14 cellular contexts compared by ENCODE assay signal in genomic region chr11:19666951-19667350, GRCh38. TPM values are rescaled to one million over a fixed set of nuclear protein-coding genes. Genes with fewer than 3 reads are reported as not detected.
DNase-seq lines count a peak whose midpoint lies in the region; ATAC-seq and TF ChIP-seq lines count a peak whose summit lies in the region.
"Had no signal": no experiment of that assay in that cellular context is flagged by ENCODE, and none has a peak within 500 bp of the region (broad histone marks: within the 10 kb centered on the region; RNA-seq: fewer than 3 reads in every experiment).

No MANE protein-coding gene starts in this region.

- no peak overlapping the region for H3K4ac ChIP-seq in IMR-90 (ENCODE audit: low read depth, low read length)

- no peak overlapping the region for H3K14ac ChIP-seq in IMR-90 (replicated peaks; ENCODE audit: low read depth, low read length)

- H3K9me3 ChIP-seq in IMR-90 (ENCODE audit: control insufficient read depth, insufficient read depth, low read length): no peaks in the 10 kb centered on the region
- H3K9me3 ChIP-seq: BE2C, Peyer's patch had no signal

- H4K91ac ChIP-seq in IMR-90 (ENCODE audit: insufficient read depth, low read depth, low read length): no peak overlapping the region

- H3K36me3 ChIP-seq in IMR-90 (ENCODE audit: control insufficient read depth, insufficient read depth, low read length): no peaks in the 10 kb centered on the region
- H3K36me3 ChIP-seq: BE2C, Peyer's patch had no signal

- H2BK15ac ChIP-seq in IMR-90 (ENCODE audit: low read depth, low read length): no peak overlapping the region

- TF ChIP-seq RAD21 in IMR-90 (IDR thresholded peaks at IDR 0.05; ENCODE audit: low read length): no peak

- H3K9ac ChIP-seq in IMR-90 (ENCODE audit: low read depth, low read length): no peak overlapping the region

- no peak overlapping the region for H3K56ac ChIP-seq in IMR-90 (ENCODE audit: extremely low read depth, insufficient read depth, low read length)

- H3K9me1 ChIP-seq in IMR-90 (ENCODE audit: insufficient read depth, low read length): peaks cover 8% of the 10 kb centered on the region

- POLR2A ChIA-PET in IMR-90 (lab: Charles Lee; ENCODE audit: unreplicated experiment): no interaction called here

- intact Hi-C loops in IMR-90 (cut with micrococcal nuclease): loop anchor here (5.0 kb wide), 1 partner anchor 70 kb away; no protein-coding TSS in a partner anchor

- H3K4me1 ChIP-seq in IMR-90 (ENCODE audit: control insufficient read depth, insufficient read depth, low read length): peaks cover 16% of the 10 kb centered on the region
- H3K4me1 ChIP-seq: BE2C, Peyer's patch had no signal

- ATAC-seq in IMR-90 (ENCODE audit: low read depth) (no peak), GM21723 (IDR thresholded peaks at IDR 0.05; ENCODE audit: unreplicated experiment) (no peak)
- ATAC-seq: CD8-positive, alpha-beta T cell had no signal

- no peak for DNase-seq in IMR-90
- peak; percentile 41 for DNase-seq in NCI-H345 treated with DMSO at 0.1 percent for 48 hours (lab: John Stamatoyannopoulos, UW; ENCODE audit: unreplicated experiment)
- DNase-seq in globus pallidus (ENCODE audit: low spot score): peak; percentile 95
- peak; percentile 99 for DNase-seq in pons (ENCODE audit: low spot score)
- DNase-seq in inferior parietal cortex (ENCODE audit: extremely low spot score): no peak
- DNase-seq in T-helper 1 cell: no peak
- no peak for DNase-seq in activated gamma-delta T cell (lab: John Stamatoyannopoulos, UW)
- DNase-seq: BE2C; CD8-positive, alpha-beta T cell; MM.1S; NCI-H446; Peyer's patch; SHP77 treated with DMSO at 0.1 percent for 48 hours had no signal

- dilution Hi-C loops in IMR-90 (cut with HindIII; ENCODE audit: low sequenced_read_pairs, unreplicated experiment): no loop called here

- no peak overlapping the region for H2BK20ac ChIP-seq in IMR-90 (ENCODE audit: low read depth, low read length)

- BruUV-seq in IMR-90 (replicated peaks; lab: Mats Ljungman, UMichigan): no TSS peak

- WGBS in IMR-90 (ENCODE audit: extremely low coverage in 2 of 2, insufficient read length in 1 of 2), 2 experiments: 85% methylated on average over 2 of the region's 3 CpGs; no CpG with 5 or more reads in 1 of the 2 experiments

- no peak for TF ChIP-seq POLR2A in IMR-90 (IDR thresholded peaks at IDR 0.05; ENCODE audit: low read depth, low read length)

- no peaks in the 10 kb centered on the region for H4K20me1 ChIP-seq in IMR-90 (ENCODE audit: insufficient read depth, low read length)

- no peak overlapping the region for H3K27ac ChIP-seq in IMR-90 (ENCODE audit: insufficient read depth, low read length)
- H3K27ac ChIP-seq: Peyer's patch had no signal

- in situ Hi-C loops in IMR-90 (cut with MboI; ENCODE audit: low sequenced_read_pairs): no loop called here

- H4K8ac ChIP-seq in IMR-90 (ENCODE audit: low read depth in 2 of 2, low read length in 2 of 2): no peak overlapping the region

- no peak overlapping the region for H3K4me3 ChIP-seq in IMR-90 (ENCODE audit: insufficient read depth, low read depth, low read length)
- H3K4me3 ChIP-seq: Peyer's patch had no signal

- H4K5ac ChIP-seq in IMR-90 (ENCODE audit: low read depth, low read length): no peak overlapping the region

- peak overlapping the region; percentile 19 for H2AK5ac ChIP-seq in IMR-90 (ENCODE audit: low read depth, low read length)

- no peak overlapping the region for H2AK9ac ChIP-seq in IMR-90 (replicated peaks; ENCODE audit: low read depth, low read length, poor library complexity)

- no peak overlapping the region for H3K23ac ChIP-seq in IMR-90 (ENCODE audit: low read depth, low read length)

- H3K18ac ChIP-seq in IMR-90 (ENCODE audit: low read depth, low read length): no peak overlapping the region

- H3K4me2 ChIP-seq in IMR-90 (ENCODE audit: low read depth, low read length): no peak overlapping the region

- H3K79me1 ChIP-seq in IMR-90 (ENCODE audit: low read depth in 1 of 2, low read length in 2 of 2): no peaks in the 10 kb centered on the region

- no peaks in the 10 kb centered on the region for H3K27me3 ChIP-seq in IMR-90 (ENCODE audit: control insufficient read depth, insufficient read depth, low read length)
- H3K27me3 ChIP-seq: BE2C, Peyer's patch had no signal

- no peak for TF ChIP-seq CTCF in IMR-90 (conservative IDR thresholded peaks at IDR 0.05; ENCODE audit: low read depth, low read length)

- CTCF ChIA-PET in IMR-90 (lab: Yijun Ruan, JAX): no interaction called here

- no peak overlapping the region for H2AFZ ChIP-seq in IMR-90 (replicated peaks; ENCODE audit: low read length, poor library complexity)

- no peak overlapping the region for H2BK5ac ChIP-seq in IMR-90 (ENCODE audit: low read depth, low read length, poor library complexity, severe bottlenecking)

- H2BK120ac ChIP-seq in IMR-90 (ENCODE audit: low read depth, low read length): no peak overlapping the region; the same call in 1 of the 2 replicates

TF ChIP-seq in IMR-90, 13 proteins besides CTCF, POLR2A, EP300 and RAD21:
- TF ChIP-seq MXI1 (IDR thresholded peaks at IDR 0.05; ENCODE audit: borderline replicate concordance, low read depth, low read length) (no peak), RFX5 (IDR thresholded peaks at IDR 0.05; ENCODE audit: low read depth, low read length) (no peak), RCOR1 (IDR thresholded peaks at IDR 0.05; ENCODE audit: insufficient replicate concordance, low read length) (no peak), CEBPB (IDR thresholded peaks at IDR 0.05; ENCODE audit: low read depth, low read length) (no peak), BHLHE40 (IDR thresholded peaks at IDR 0.05; ENCODE audit: low read depth, low read length) (no peak), MAFK (IDR thresholded peaks at IDR 0.05; ENCODE audit: low read depth, low read length) (no peak)
- TF ChIP-seq, protein P1, sequence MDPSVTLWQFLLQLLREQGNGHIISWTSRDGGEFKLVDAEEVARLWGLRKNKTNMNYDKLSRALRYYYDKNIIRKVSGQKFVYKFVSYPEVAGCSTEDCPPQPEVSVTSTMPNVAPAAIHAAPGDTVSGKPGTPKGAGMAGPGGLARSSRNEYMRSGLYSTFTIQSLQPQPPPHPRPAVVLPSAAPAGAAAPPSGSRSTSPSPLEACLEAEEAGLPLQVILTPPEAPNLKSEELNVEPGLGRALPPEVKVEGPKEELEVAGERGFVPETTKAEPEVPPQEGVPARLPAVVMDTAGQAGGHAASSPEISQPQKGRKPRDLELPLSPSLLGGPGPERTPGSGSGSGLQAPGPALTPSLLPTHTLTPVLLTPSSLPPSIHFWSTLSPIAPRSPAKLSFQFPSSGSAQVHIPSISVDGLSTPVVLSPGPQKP (IDR thresholded peaks at IDR 0.05; ENCODE audit: borderline replicate concordance, low read depth, low read length): no peak
TF ChIP-seq in IMR-90: peak in this region for 0.

RNA-seq across cellular contexts. Expression of gene NAV2, which starts 45.7 kb away (rescaled TPM):
- total RNA-seq in IMR-90 (2012; rRNA removed): 4.5 and 4.7 TPM in 2 replicates
- polyA plus RNA-seq in IMR-90 (2012; rRNA removed): 12.3 and 12.6 TPM in 2 replicates
- polyA plus RNA-seq in IMR-90 (2012; cell fraction: cytosol; rRNA removed): 4.9 and 7.2 TPM in 2 replicates
- polyA plus RNA-seq in IMR-90 (2012; cell fraction: nucleus; rRNA removed; ENCODE audit: low replicate concordance): 50.0 and 63.2 TPM in 2 replicates

Comparison
In these comparisons a context has a peak if more than half of its experiments do, and no peak if none do; other contexts are left out.
1. DNase-seq: peak in NCI-H345 treated with DMSO at 0.1 percent for 48 hours (single experiment), globus pallidus (single experiment) and pons (single experiment); none in IMR-90 (single experiment), inferior parietal cortex (single experiment), T-helper 1 cell (0 of 5) and activated gamma-delta T cell (single experiment).